ENCODE assay signal across 2 cellular contexts in the genomic region with DNA sequence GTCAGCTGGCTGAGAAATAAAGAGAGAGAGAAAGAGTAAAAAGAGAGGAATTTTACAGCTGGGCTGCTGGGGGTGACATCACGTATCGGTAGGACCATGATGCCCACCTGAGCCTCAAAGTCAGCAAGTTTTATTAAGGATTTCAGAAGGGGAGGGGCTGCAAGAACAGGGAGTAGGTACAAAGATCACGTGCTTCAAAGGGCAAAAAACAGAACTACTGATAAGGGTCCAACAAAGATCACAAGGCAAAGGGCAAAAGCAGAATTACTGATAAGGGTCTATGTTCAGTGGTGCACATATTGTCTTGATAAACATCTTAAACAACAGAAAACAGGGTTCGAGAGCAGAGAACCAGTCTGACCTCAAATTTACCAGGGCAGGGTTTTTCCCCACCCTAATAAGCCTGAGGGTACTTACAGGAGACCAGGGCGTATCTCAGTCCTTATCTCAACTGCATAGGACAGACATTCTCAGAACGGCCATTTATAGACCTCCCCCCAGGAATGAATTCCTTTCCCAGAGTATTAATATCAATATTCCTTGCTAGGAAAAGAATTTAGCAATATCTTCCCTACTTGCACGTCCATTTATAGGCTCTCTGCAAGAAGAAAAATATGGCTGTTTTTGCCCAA.
TF ChIP-seq lines count a peak whose summit lies in the region.
"Not testable (repeated sequence)": the region's sequence is repeated elsewhere in the genome, so short reads cannot be mapped to it uniquely, and the experiment has no call there.

No MANE protein-coding gene starts in this region.

TF ChIP-seq in K562, 482 proteins besides CTCF, POLR2A, EP300 and RAD21:
- 0 out of 2 replicates have a peak, but pooled peaks have one; percentile 30 for TF ChIP-seq CBX5 (IDR thresholded peaks at IDR 0.05; ENCODE audit: borderline replicate concordance, low read depth)
- TF ChIP-seq TRIM28 (IDR thresholded peaks at IDR 0.05): peak; percentile 73
- TF ChIP-seq, protein P1, sequence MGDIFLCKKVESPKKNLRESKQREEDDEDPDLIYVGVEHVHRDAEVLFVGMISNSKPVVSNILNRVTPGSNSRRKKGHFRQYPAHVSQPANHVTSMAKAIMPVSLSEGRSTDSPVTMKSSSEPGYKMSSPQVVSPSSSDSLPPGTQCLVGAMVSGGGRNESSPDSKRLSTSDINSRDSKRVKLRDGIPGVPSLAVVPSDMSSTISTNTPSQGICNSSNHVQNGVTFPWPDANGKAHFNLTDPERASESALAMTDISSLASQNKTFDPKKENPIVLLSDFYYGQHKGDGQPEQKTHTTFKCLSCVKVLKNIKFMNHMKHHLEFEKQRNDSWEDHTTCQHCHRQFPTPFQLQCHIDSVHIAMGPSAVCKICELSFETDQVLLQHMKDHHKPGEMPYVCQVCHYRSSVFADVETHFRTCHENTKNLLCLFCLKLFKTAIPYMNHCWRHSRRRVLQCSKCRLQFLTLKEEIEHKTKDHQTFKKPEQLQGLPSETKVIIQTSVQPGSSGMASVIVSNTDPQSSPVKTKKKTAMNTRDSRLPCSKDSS (IDR thresholded peaks at IDR 0.05; ENCODE audit: low read depth, partially characterized antibody): peak; percentile 46
- TF ChIP-seq, protein P2, sequence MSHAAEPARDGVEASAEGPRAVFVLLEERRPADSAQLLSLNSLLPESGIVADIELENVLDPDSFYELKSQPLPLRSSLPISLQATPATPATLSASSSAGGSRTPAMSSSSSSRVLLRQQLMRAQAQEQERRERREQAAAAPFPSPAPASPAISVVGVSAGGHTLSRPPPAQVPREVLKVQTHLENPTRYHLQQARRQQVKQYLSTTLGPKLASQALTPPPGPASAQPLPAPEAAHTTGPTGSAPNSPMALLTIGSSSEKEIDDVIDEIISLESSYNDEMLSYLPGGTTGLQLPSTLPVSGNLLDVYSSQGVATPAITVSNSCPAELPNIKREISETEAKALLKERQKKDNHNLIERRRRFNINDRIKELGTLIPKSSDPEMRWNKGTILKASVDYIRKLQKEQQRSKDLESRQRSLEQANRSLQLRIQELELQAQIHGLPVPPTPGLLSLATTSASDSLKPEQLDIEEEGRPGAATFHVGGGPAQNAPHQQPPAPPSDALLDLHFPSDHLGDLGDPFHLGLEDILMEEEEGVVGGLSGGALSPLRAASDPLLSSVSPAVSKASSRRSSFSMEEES (CRISPR knock-in tag; IDR thresholded peaks at IDR 0.05): peak; percentile 50
- peak; percentile 80 for TF ChIP-seq ZNF445 (CRISPR knock-in tag; IDR thresholded peaks at IDR 0.05; ENCODE audit: low read depth)

TF ChIP-seq in HepG2, 621 proteins besides CTCF, POLR2A, EP300 and RAD21:
- TF ChIP-seq, protein P3, sequence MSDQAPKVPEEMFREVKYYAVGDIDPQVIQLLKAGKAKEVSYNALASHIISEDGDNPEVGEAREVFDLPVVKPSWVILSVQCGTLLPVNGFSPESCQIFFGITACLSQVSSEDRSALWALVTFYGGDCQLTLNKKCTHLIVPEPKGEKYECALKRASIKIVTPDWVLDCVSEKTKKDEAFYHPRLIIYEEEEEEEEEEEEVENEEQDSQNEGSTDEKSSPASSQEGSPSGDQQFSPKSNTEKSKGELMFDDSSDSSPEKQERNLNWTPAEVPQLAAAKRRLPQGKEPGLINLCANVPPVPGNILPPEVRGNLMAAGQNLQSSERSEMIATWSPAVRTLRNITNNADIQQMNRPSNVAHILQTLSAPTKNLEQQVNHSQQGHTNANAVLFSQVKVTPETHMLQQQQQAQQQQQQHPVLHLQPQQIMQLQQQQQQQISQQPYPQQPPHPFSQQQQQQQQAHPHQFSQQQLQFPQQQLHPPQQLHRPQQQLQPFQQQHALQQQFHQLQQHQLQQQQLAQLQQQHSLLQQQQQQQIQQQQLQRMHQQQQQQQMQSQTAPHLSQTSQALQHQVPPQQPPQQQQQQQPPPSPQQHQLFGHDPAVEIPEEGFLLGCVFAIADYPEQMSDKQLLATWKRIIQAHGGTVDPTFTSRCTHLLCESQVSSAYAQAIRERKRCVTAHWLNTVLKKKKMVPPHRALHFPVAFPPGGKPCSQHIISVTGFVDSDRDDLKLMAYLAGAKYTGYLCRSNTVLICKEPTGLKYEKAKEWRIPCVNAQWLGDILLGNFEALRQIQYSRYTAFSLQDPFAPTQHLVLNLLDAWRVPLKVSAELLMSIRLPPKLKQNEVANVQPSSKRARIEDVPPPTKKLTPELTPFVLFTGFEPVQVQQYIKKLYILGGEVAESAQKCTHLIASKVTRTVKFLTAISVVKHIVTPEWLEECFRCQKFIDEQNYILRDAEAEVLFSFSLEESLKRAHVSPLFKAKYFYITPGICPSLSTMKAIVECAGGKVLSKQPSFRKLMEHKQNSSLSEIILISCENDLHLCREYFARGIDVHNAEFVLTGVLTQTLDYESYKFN (CRISPR knock-in tag; conservative IDR thresholded peaks at IDR 0.05): peak; percentile 66
- TF ChIP-seq, protein P4, sequence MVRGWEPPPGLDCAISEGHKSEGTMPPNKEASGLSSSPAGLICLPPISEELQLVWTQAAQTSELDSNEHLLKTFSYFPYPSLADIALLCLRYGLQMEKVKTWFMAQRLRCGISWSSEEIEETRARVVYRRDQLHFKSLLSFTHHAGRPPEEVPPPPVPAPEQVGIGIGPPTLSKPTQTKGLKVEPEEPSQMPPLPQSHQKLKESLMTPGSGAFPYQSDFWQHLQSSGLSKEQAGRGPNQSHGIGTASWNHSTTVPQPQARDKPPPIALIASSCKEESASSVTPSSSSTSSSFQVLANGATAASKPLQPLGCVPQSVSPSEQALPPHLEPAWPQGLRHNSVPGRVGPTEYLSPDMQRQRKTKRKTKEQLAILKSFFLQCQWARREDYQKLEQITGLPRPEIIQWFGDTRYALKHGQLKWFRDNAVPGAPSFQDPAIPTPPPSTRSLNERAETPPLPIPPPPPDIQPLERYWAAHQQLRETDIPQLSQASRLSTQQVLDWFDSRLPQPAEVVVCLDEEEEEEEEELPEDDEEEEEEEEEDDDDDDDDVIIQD (CRISPR knock-in tag; IDR thresholded peaks at IDR 0.05; ENCODE audit: low read depth): peak; percentile 20; the same call in 1 of the 2 replicates
- TF ChIP-seq TCF7 (IDR thresholded peaks at IDR 0.05; ENCODE audit: low read depth): peak; percentile 43; the same call in 1 of the 2 replicates
- TF ChIP-seq FOXP1 (IDR thresholded peaks at IDR 0.05); SOX13 (IDR thresholded peaks at IDR 0.05); SOX6 (IDR thresholded peaks at IDR 0.05); NR2F6 (CRISPR knock-in tag; IDR thresholded peaks at IDR 0.05): not testable (repeated sequence)
- TF ChIP-seq FOXP1 (CRISPR knock-in tag; IDR thresholded peaks at IDR 0.05): peak; percentile 47; the same call in 1 of the 2 replicates
- peak; percentile 83 for TF ChIP-seq HNF4A (CRISPR knock-in tag; IDR thresholded peaks at IDR 0.05)
- TF ChIP-seq, protein P5, sequence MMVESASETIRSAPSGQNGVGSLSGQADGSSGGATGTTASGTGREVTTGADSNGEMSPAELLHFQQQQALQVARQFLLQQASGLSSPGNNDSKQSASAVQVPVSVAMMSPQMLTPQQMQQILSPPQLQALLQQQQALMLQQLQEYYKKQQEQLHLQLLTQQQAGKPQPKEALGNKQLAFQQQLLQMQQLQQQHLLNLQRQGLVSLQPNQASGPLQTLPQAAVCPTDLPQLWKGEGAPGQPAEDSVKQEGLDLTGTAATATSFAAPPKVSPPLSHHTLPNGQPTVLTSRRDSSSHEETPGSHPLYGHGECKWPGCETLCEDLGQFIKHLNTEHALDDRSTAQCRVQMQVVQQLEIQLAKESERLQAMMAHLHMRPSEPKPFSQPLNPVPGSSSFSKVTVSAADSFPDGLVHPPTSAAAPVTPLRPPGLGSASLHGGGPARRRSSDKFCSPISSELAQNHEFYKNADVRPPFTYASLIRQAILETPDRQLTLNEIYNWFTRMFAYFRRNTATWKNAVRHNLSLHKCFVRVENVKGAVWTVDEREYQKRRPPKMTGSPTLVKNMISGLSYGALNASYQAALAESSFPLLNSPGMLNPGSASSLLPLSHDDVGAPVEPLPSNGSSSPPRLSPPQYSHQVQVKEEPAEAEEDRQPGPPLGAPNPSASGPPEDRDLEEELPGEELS (CRISPR knock-in tag; IDR thresholded peaks at IDR 0.05): peak; percentile 47; the same call in 1 of the 2 replicates
- TF ChIP-seq HDAC2 (CRISPR knock-in tag; IDR thresholded peaks at IDR 0.05): 0 out of 2 replicates have a peak, but pooled peaks have one; percentile 22
- peak in 1 of 2 experiments; percentile 61; a peak in 2 of 4 replicates for TF ChIP-seq SOX13 (CRISPR knock-in tag; conservative IDR thresholded peaks at IDR 0.05 in 1 of 2, IDR thresholded peaks at IDR 0.05 in 1 of 2)
- TF ChIP-seq SOX6 (CRISPR knock-in tag; IDR thresholded peaks at IDR 0.05): peak; percentile 72
- TF ChIP-seq SOX5 (CRISPR knock-in tag; IDR thresholded peaks at IDR 0.05; ENCODE audit: borderline replicate concordance): peak; percentile 36; the same call in 1 of the 2 replicates
- TF ChIP-seq, protein P6, sequence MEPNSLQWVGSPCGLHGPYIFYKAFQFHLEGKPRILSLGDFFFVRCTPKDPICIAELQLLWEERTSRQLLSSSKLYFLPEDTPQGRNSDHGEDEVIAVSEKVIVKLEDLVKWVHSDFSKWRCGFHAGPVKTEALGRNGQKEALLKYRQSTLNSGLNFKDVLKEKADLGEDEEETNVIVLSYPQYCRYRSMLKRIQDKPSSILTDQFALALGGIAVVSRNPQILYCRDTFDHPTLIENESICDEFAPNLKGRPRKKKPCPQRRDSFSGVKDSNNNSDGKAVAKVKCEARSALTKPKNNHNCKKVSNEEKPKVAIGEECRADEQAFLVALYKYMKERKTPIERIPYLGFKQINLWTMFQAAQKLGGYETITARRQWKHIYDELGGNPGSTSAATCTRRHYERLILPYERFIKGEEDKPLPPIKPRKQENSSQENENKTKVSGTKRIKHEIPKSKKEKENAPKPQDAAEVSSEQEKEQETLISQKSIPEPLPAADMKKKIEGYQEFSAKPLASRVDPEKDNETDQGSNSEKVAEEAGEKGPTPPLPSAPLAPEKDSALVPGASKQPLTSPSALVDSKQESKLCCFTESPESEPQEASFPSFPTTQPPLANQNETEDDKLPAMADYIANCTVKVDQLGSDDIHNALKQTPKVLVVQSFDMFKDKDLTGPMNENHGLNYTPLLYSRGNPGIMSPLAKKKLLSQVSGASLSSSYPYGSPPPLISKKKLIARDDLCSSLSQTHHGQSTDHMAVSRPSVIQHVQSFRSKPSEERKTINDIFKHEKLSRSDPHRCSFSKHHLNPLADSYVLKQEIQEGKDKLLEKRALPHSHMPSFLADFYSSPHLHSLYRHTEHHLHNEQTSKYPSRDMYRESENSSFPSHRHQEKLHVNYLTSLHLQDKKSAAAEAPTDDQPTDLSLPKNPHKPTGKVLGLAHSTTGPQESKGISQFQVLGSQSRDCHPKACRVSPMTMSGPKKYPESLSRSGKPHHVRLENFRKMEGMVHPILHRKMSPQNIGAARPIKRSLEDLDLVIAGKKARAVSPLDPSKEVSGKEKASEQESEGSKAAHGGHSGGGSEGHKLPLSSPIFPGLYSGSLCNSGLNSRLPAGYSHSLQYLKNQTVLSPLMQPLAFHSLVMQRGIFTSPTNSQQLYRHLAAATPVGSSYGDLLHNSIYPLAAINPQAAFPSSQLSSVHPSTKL (CRISPR knock-in tag; IDR thresholded peaks at IDR 0.05): peak; percentile 32; the same call in 1 of the 2 replicates
- 0 out of 2 replicates have a peak, but pooled peaks have one; percentile 15 for TF ChIP-seq RARA (CRISPR knock-in tag; IDR thresholded peaks at IDR 0.05)
- TF ChIP-seq GATAD2A (CRISPR knock-in tag; IDR thresholded peaks at IDR 0.05): peak; percentile 24; the same call in 1 of the 2 replicates
- TF ChIP-seq ZNF331 (CRISPR knock-in tag; IDR thresholded peaks at IDR 0.05): 0 out of 2 replicates have a peak, but pooled peaks have one; percentile 9
- TF ChIP-seq NR2F6 (IDR thresholded peaks at IDR 0.05): peak; percentile 16; the same call in 1 of the 2 replicates
- peak; percentile 12; the same call in 1 of the 2 replicates for TF ChIP-seq FOXO1 (CRISPR knock-in tag; IDR thresholded peaks at IDR 0.05)
